In genomic region chr17:59668816-59669215, GRCh38 we compare ENCODE assay signal across 11 cellular contexts. TPM values are rescaled to one million over a fixed set of nuclear protein-coding genes. Genes with fewer than 3 reads are reported as not detected.
DNase-seq lines count a peak whose midpoint lies in the region; ATAC-seq, FAIRE-seq and TF ChIP-seq lines count a peak whose summit lies in the region.
"Had no signal": no experiment of that assay in that cellular context is flagged by ENCODE, and none has a peak within 500 bp of the region (broad histone marks: within the 10 kb centered on the region; RNA-seq: fewer than 3 reads in every experiment).

No MANE protein-coding gene starts in this region.

- TF ChIP-seq RAD21 in H1 (IDR thresholded peaks at IDR 0.05 in 1 of 2, conservative IDR thresholded peaks at IDR 0.05 in 1 of 2; ENCODE audit: low read depth in 2 of 2, low read length in 2 of 2) = no peak

- WGBS in H1 (ENCODE audit: extremely low coverage in 1 of 2, insufficient coverage in 1 of 2, insufficient read length in 1 of 2, insufficient replicate concordance in 2 of 2, low coverage in 1 of 2, low lambda C conversion rate in 2 of 2, missing lambda C conversion rate in 1 of 2), 2 experiments = 88% methylated on average over 3 of the region's 3 CpGs; no CpG with 5 or more reads in 1 of the 2 experiments

- no peak overlapping the region for H3K4me2 ChIP-seq in H1 (ENCODE audit: insufficient read depth in 1 of 2, low read depth in 2 of 2, low read length in 2 of 2)

- no peaks in the 10 kb centered on the region for H3K79me1 ChIP-seq in H1 (ENCODE audit: low read depth, low read length)

- H3K9me3 ChIP-seq in H1 (ENCODE audit: insufficient read depth in 2 of 2, low read depth in 1 of 2, low read length in 1 of 2) = no peaks in the 10 kb centered on the region

- H2BK120ac ChIP-seq in H1 (replicated peaks; ENCODE audit: low read depth, low read length) = no peak overlapping the region

- H3K4ac ChIP-seq in H1 (replicated peaks; ENCODE audit: insufficient read length, low read depth, low read length) = no peak overlapping the region

- peaks cover 19% of the 10 kb centered on the region for H3K4me1 Mint-ChIP-seq in activated naive CD4-positive, alpha-beta T cell treated with anti-CD3 and anti-CD28 coated beads, Interleukin-2, amount 10 ng/mL, durations not matched to agents 7 days and 5 days

- no peak overlapping the region for H2BK20ac ChIP-seq in H1 (ENCODE audit: low read length)

- POLR2A ChIA-PET in H1 (lab: Charles Lee; ENCODE audit: partially characterized antibody) = interaction anchor here (0.6 kb wide), 1 partner anchor 684 kb away, joined by 4 read pairs; no protein-coding TSS in a partner anchor

- TF ChIP-seq POLR2A in H1 (IDR thresholded peaks at IDR 0.05; ENCODE audit: control extremely low read depth in 1 of 2, low read depth in 2 of 2, low read length in 2 of 2) = no peak

- H3K79me2 ChIP-seq in H1 (ENCODE audit: control insufficient read depth in 1 of 2, insufficient read depth in 2 of 2, low read length in 2 of 2) = no peaks in the 10 kb centered on the region

- no peak overlapping the region for H3K4me3 ChIP-seq in H1 (ENCODE audit: extremely low read depth in 1 of 4, insufficient read depth in 2 of 4, low read depth in 3 of 4, low read length in 4 of 4)
- H3K4me3 ChIP-seq: lung had no signal

- H3K23me2 ChIP-seq in H1 (ENCODE audit: low read depth, low read length) = no peaks in the 10 kb centered on the region

- H4K91ac ChIP-seq in H1 (replicated peaks; ENCODE audit: insufficient read length, low read length) = no peak overlapping the region

- H3K9ac ChIP-seq in H1 (replicated peaks in 1 of 4; ENCODE audit: extremely low read depth in 1 of 4, low read depth in 3 of 4, low read length in 3 of 4) = no peak overlapping the region

- H3K23ac ChIP-seq in H1 (ENCODE audit: insufficient read length) = no peak overlapping the region

- H3K56ac ChIP-seq in H1 (replicated peaks; ENCODE audit: insufficient read length, low read depth, low read length) = peak overlapping the region; percentile 56

- no peaks in the 10 kb centered on the region for H3K27me3 Mint-ChIP-seq in activated naive CD4-positive, alpha-beta T cell treated with anti-CD3 and anti-CD28 coated beads, Interleukin-2, amount 10 ng/mL, durations not matched to agents 7 days and 5 days
- H3K27me3 Mint-ChIP-seq: activated CD8-positive, alpha-beta memory T cell treated with anti-CD3 and anti-CD28 coated beads, Interleukin-2, amount 10 ng/mL, durations not matched to agents 7 days and 5 days had no signal

- no peak overlapping the region for H3K27ac Mint-ChIP-seq in activated naive CD4-positive, alpha-beta T cell treated with anti-CD3 and anti-CD28 coated beads, Interleukin-2, amount 10 ng/mL, durations not matched to agents 7 days and 5 days
- H3K27ac Mint-ChIP-seq: activated CD8-positive, alpha-beta memory T cell treated with anti-CD3 and anti-CD28 coated beads, Interleukin-2, amount 10 ng/mL, durations not matched to agents 7 days and 5 days had no signal

- H2BK15ac ChIP-seq in H1 (ENCODE audit: low read length) = no peak overlapping the region

- peak; percentile 99 for FAIRE-seq in RCC 7860 (lab: Jason Lieb, UNC)
- no peak for FAIRE-seq in H1 (lab: Jason Lieb, UNC)

- ATAC-seq in HG02852 (IDR thresholded peaks at IDR 0.05; ENCODE audit: unreplicated experiment) = no peak
- ATAC-seq in GM18498 (IDR thresholded peaks at IDR 0.05; ENCODE audit: unreplicated experiment) = no peak
- no peak for ATAC-seq in HG02623 (IDR thresholded peaks at IDR 0.05; ENCODE audit: unreplicated experiment)
- ATAC-seq: activated CD8-positive, alpha-beta memory T cell treated with anti-CD3 and anti-CD28 coated beads, Interleukin-2, amount 10 ng/mL, durations not matched to agents 7 days and 5 days had no signal

- H4K8ac ChIP-seq in H1 (ENCODE audit: extremely low read depth, insufficient read depth, low read length) = no peak overlapping the region

- H3K36me3 ChIP-seq in H1 (ENCODE audit: control insufficient read depth in 2 of 4, insufficient read depth in 4 of 4, low read length in 3 of 4) = peaks cover 15 to 89% (median 51%) of the 10 kb centered on the region in 4 experiments

- H3K27ac ChIP-seq in H1 (ENCODE audit: low read depth, low read length) = no peak overlapping the region

- no peak overlapping the region for H3K14ac ChIP-seq in H1 (ENCODE audit: insufficient read length)

- TF ChIP-seq CTCF in H1 (IDR thresholded peaks at IDR 0.05; ENCODE audit: control extremely low read depth in 1 of 3, insufficient read depth in 1 of 3, low read depth in 1 of 3, low read length in 3 of 3) = no peak

- H4K20me1 ChIP-seq in H1 (replicated peaks in 1 of 2; ENCODE audit: control insufficient read depth in 1 of 2, insufficient read depth in 2 of 2, low read length in 2 of 2) = peaks cover 0 to 2% of the 10 kb centered on the region in 2 experiments

- no peak overlapping the region for H2AFZ ChIP-seq in H1 (ENCODE audit: low read length)

- TF ChIP-seq EP300 in H1 (IDR thresholded peaks at IDR 0.05; ENCODE audit: borderline replicate concordance in 1 of 2, low read depth in 2 of 2, low read length in 2 of 2) = no peak

- no peaks in the 10 kb centered on the region for H3K27me3 ChIP-seq in H1 (replicated peaks in 1 of 4; ENCODE audit: control insufficient read depth in 3 of 4, extremely low read depth in 1 of 4, insufficient read depth in 3 of 4, low read length in 3 of 4)

- no peak overlapping the region for H3K4me3 Mint-ChIP-seq in activated naive CD4-positive, alpha-beta T cell treated with anti-CD3 and anti-CD28 coated beads, Interleukin-2, amount 10 ng/mL, durations not matched to agents 7 days and 5 days
- H3K4me3 Mint-ChIP-seq: activated CD8-positive, alpha-beta memory T cell treated with anti-CD3 and anti-CD28 coated beads, Interleukin-2, amount 10 ng/mL, durations not matched to agents 7 days and 5 days had no signal

- no peaks in the 10 kb centered on the region for H3K9me3 Mint-ChIP-seq in activated naive CD4-positive, alpha-beta T cell treated with anti-CD3 and anti-CD28 coated beads, Interleukin-2, amount 10 ng/mL, durations not matched to agents 7 days and 5 days

- no peak overlapping the region for H2AK5ac ChIP-seq in H1 (ENCODE audit: low read depth, low read length)

- no peak overlapping the region for H4K5ac ChIP-seq in H1 (ENCODE audit: insufficient read length, low read depth, low read length)

- no peak overlapping the region for H2BK5ac ChIP-seq in H1 (ENCODE audit: low read depth, low read length)

- H2BK12ac ChIP-seq in H1 (ENCODE audit: low read depth, low read length) = no peak overlapping the region

- peaks cover 53% of the 10 kb centered on the region for H3K36me3 Mint-ChIP-seq in activated naive CD4-positive, alpha-beta T cell treated with anti-CD3 and anti-CD28 coated beads, Interleukin-2, amount 10 ng/mL, durations not matched to agents 7 days and 5 days

- DNase-seq in GF-D8 (lab: John Stamatoyannopoulos, UW) (peak; percentile 74), RCC 7860 (ENCODE audit: low spot score) (peak; percentile 89), H1 (ENCODE audit: low read depth in 1 of 2, low spot score in 2 of 2) (no peak), pulmonary artery endothelial cell (ENCODE audit: low read depth, low spot score) (peak; percentile 82)
- DNase-seq in activated naive CD4-positive, alpha-beta T cell treated with anti-CD3 and anti-CD28 coated beads, Interleukin-2, amount 10 ng/mL, durations not matched to agents 7 days and 5 days = no peak
- DNase-seq: activated CD8-positive, alpha-beta memory T cell treated with anti-CD3 and anti-CD28 coated beads, Interleukin-2, amount 10 ng/mL, durations not matched to agents 7 days and 5 days; NCI-H187 had no signal

- CTCF ChIA-PET in H1 (lab: Charles Lee; ENCODE audit: partially characterized antibody) = no interaction called here
- CTCF ChIA-PET in activated naive CD4-positive, alpha-beta T cell treated with anti-CD3 and anti-CD28 coated beads, Interleukin-2, amount 10 ng/mL, durations not matched to agents 7 days and 5 days (lab: Charles Lee) = interaction anchor here (0.9 kb wide), 1 partner anchor 49 kb away, joined by 3 read pairs; no protein-coding TSS in a partner anchor

- H3K18ac ChIP-seq in H1 (ENCODE audit: extremely low read depth, low read length) = no peak overlapping the region

- H3K4me1 ChIP-seq in H1 (replicated peaks in 1 of 4; ENCODE audit: control insufficient read depth in 3 of 4, insufficient read depth in 4 of 4, low read length in 3 of 4) = no peaks in the 10 kb centered on the region

RNA-seq across cellular contexts. Expression of gene PTRH2, which starts 38.4 kb away (rescaled TPM):
- 36.5 and 39.4 TPM in 2 replicates for total RNA-seq in H1 (2021; fragmentation: NEBNext Ultra II Directional; extraction: Animal tissue kit (Norgen Biotek cat#: 25700))
- polyA plus RNA-seq in H1 (2011; rRNA removed) = 23.9 and 43.2 TPM in 2 replicates
- polyA plus RNA-seq in H1 (2011; cell fraction: cytosol; rRNA removed) = 53.2 TPM
- polyA plus RNA-seq in H1 (2011; cell fraction: nucleus; rRNA removed) = 22.9 TPM
- polyA plus RNA-seq in H1 (2012, experiment 1 of 2) = 47.3 to 54.8 TPM (median 51.6 TPM) in 4 replicates
- 9.0 TPM for polyA plus RNA-seq in H1 (2012, experiment 2 of 2)
- polyA plus RNA-seq in H1 (2013, experiment 1 of 2) = 51.8 TPM
- 61.4 TPM for polyA plus RNA-seq in H1 (2013, experiment 2 of 2)
- 26.7 and 30.2 TPM in 2 replicates for polyA minus RNA-seq in H1 (2011; rRNA and poly(A)+ RNA removed)
- polyA minus RNA-seq in H1 (2011; cell fraction: cytosol; rRNA and poly(A)+ RNA removed) = 11.4 TPM
- 30.5 TPM for polyA minus RNA-seq in H1 (2011; cell fraction: nucleus; rRNA and poly(A)+ RNA removed)
- 52.5 and 53.0 TPM in 2 replicates for total RNA-seq in pulmonary artery endothelial cell

RNA-seq across cellular contexts. Expression of gene VMP1, which starts 38.6 kb away (rescaled TPM):
- total RNA-seq in H1 (2021; fragmentation: NEBNext Ultra II Directional; extraction: Animal tissue kit (Norgen Biotek cat#: 25700)) = 92.6 and 92.7 TPM in 2 replicates
- 28.1 and 45.0 TPM in 2 replicates for polyA plus RNA-seq in H1 (2011; rRNA removed)
- 44.4 TPM for polyA plus RNA-seq in H1 (2011; cell fraction: cytosol; rRNA removed)
- polyA plus RNA-seq in H1 (2011; cell fraction: nucleus; rRNA removed) = 31.9 TPM
- polyA plus RNA-seq in H1 (2012, experiment 1 of 2) = 49.1 to 67.3 TPM (median 56.1 TPM) in 4 replicates
- polyA plus RNA-seq in H1 (2012, experiment 2 of 2) = 15.1 TPM
- 87.8 TPM for polyA plus RNA-seq in H1 (2013, experiment 1 of 2)
- 96.9 TPM for polyA plus RNA-seq in H1 (2013, experiment 2 of 2)
- 97.5 and 109 TPM in 2 replicates for polyA minus RNA-seq in H1 (2011; rRNA and poly(A)+ RNA removed)
- 58.4 TPM for polyA minus RNA-seq in H1 (2011; cell fraction: cytosol; rRNA and poly(A)+ RNA removed)
- polyA minus RNA-seq in H1 (2011; cell fraction: nucleus; rRNA and poly(A)+ RNA removed) = 242 TPM
- 132 and 197 TPM in 2 replicates for total RNA-seq in pulmonary artery endothelial cell

RNA-seq across cellular contexts. Expression of gene CLTC, which starts 49.1 kb away (rescaled TPM):
- total RNA-seq in H1 (2021; fragmentation: NEBNext Ultra II Directional; extraction: Animal tissue kit (Norgen Biotek cat#: 25700)) = 279 and 283 TPM in 2 replicates
- polyA plus RNA-seq in H1 (2011; rRNA removed) = 93.0 and 175 TPM in 2 replicates
- polyA plus RNA-seq in H1 (2011; cell fraction: cytosol; rRNA removed) = 139 TPM
- polyA plus RNA-seq in H1 (2011; cell fraction: nucleus; rRNA removed) = 116 TPM
- polyA plus RNA-seq in H1 (2012, experiment 1 of 2) = 144 to 233 TPM (median 173 TPM) in 4 replicates
- polyA plus RNA-seq in H1 (2012, experiment 2 of 2) = 7.7 TPM
- polyA plus RNA-seq in H1 (2013, experiment 1 of 2) = 121 TPM
- polyA plus RNA-seq in H1 (2013, experiment 2 of 2) = 109 TPM
- 499 and 773 TPM in 2 replicates for polyA minus RNA-seq in H1 (2011; rRNA and poly(A)+ RNA removed)
- 240 TPM for polyA minus RNA-seq in H1 (2011; cell fraction: cytosol; rRNA and poly(A)+ RNA removed)
- polyA minus RNA-seq in H1 (2011; cell fraction: nucleus; rRNA and poly(A)+ RNA removed) = 257 TPM
- total RNA-seq in pulmonary artery endothelial cell = 360 and 408 TPM in 2 replicates

Comparison
In these comparisons a context has a peak if more than half of its experiments do, and no peak if none do; other contexts are left out.
1. DNase-seq: peak in GF-D8 (single experiment), RCC 7860 (single experiment) and pulmonary artery endothelial cell (single experiment); none in H1 (0 of 2) and activated naive CD4-positive, alpha-beta T cell treated with anti-CD3 and anti-CD28 coated beads, Interleukin-2, amount 10 ng/mL, durations not matched to agents 7 days and 5 days (single experiment).